ENCODE assay signal across 9 cellular contexts in the genomic region with DNA sequence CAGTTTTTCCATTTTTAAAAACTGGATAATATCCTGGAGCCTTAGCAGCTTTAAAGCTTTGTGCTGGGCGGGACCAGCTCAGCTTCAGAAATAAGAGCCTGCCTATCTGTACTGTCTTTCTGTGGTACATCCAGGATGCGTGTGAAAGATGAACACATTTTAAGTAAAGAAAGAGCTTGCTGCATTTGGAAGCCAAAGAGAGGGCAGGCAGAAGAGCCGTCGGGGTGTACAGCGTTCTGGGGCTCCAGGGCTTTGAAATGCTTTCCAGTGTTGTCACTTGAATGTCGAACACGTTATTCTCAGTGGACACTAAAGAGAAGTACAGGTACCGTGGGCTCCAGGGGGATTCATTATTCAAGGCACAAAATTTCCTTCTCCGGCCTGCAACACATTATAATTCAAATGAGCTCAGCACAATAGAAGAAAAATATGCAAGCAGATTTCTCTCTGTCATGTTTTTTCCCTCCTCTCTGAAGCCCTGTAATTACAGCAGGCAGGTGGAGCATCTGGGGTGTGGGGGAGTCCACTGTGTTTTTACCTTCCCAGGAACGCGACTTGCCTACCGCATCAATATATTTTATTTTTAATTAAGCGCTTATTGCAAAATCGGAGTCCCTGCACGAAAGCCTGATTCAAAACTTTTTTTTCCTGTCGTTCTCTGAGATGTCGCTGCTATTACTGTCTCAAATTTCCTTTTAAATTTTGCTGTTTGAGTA.
DNase-seq lines count a peak whose midpoint lies in the region; ATAC-seq, FAIRE-seq and TF ChIP-seq lines count a peak whose summit lies in the region.
"Had no signal": no experiment of that assay in that cellular context is flagged by ENCODE, and none has a peak within 500 bp of the region (broad histone marks: within the 10 kb centered on the region; RNA-seq: fewer than 3 reads in every experiment).

No MANE protein-coding gene starts in this region.

- H3K36me3 ChIP-seq in endothelial cell of umbilical vein (ENCODE audit: control insufficient read depth in 2 of 2, extremely low read depth in 1 of 2, insufficient read depth in 2 of 2, low read length in 2 of 2), result no peaks in the 10 kb centered on the region

- dilution Hi-C loops in endothelial cell of umbilical vein (cut with MboI; ENCODE audit: extremely low pct_ligation_motif_present, low sequenced_read_pairs), result no loop called here

- H3K27ac ChIP-seq in endothelial cell of umbilical vein (ENCODE audit: insufficient read depth, low read depth, low read length), result no peak overlapping the region
- H3K27ac ChIP-seq: SK-N-MC had no signal

- H3K79me2 ChIP-seq in endothelial cell of umbilical vein (ENCODE audit: control insufficient read depth, insufficient read depth, low read length), result no peaks in the 10 kb centered on the region

- no peaks in the 10 kb centered on the region for H3K27me3 ChIP-seq in endothelial cell of umbilical vein (ENCODE audit: control insufficient read depth in 2 of 2, insufficient read depth in 2 of 2, low read length in 2 of 2)

- H3K9me3 Mint-ChIP-seq in stimulated activated naive CD8-positive, alpha-beta T cell treated with anti-CD3 and anti-CD28 coated beads, Interleukin-15, Interleukin-2, amounts not matched to agents 100 ng/mL and 50 ng/mL, for 24 hours, result no peaks in the 10 kb centered on the region
- H3K9me3 Mint-ChIP-seq in natural killer cell, result no peaks in the 10 kb centered on the region

- H3K36me3 Mint-ChIP-seq in stimulated activated naive CD8-positive, alpha-beta T cell treated with anti-CD3 and anti-CD28 coated beads, Interleukin-15, Interleukin-2, amounts not matched to agents 100 ng/mL and 50 ng/mL, for 24 hours (ENCODE audit: low read depth), result no peaks in the 10 kb centered on the region
- H3K36me3 Mint-ChIP-seq in natural killer cell, result no peaks in the 10 kb centered on the region

- H3K9me3 ChIP-seq in endothelial cell of umbilical vein (replicated peaks; ENCODE audit: control insufficient read depth, insufficient read depth, low read length), result no peaks in the 10 kb centered on the region

- peaks cover 10% of the 10 kb centered on the region for H3K4me1 ChIP-seq in endothelial cell of umbilical vein (ENCODE audit: control insufficient read depth, extremely low read depth, insufficient read depth, low read length)

- peaks cover 50% of the 10 kb centered on the region for H3K27me3 Mint-ChIP-seq in stimulated activated naive CD8-positive, alpha-beta T cell treated with anti-CD3 and anti-CD28 coated beads, Interleukin-15, Interleukin-2, amounts not matched to agents 100 ng/mL and 50 ng/mL, for 24 hours
- H3K27me3 Mint-ChIP-seq in natural killer cell (ENCODE audit: low read depth in 2 of 2), result peaks cover 39 to 53% of the 10 kb centered on the region in 2 donors

- peaks cover 9% of the 10 kb centered on the region for H3K4me1 Mint-ChIP-seq in stimulated activated naive CD8-positive, alpha-beta T cell treated with anti-CD3 and anti-CD28 coated beads, Interleukin-15, Interleukin-2, amounts not matched to agents 100 ng/mL and 50 ng/mL, for 24 hours (ENCODE audit: low read depth)
- peaks cover 0 to 19% of the 10 kb centered on the region in 2 donors for H3K4me1 Mint-ChIP-seq in natural killer cell

- peak overlapping the region; percentile 90 for H3K4me2 ChIP-seq in endothelial cell of umbilical vein (ENCODE audit: insufficient read depth, low read length)

- ATAC-seq in stimulated activated naive CD8-positive, alpha-beta T cell treated with anti-CD3 and anti-CD28 coated beads, Interleukin-15, Interleukin-2, amounts not matched to agents 100 U/mL and 50 U/mL, for 24 hours, result no peak
- ATAC-seq in natural killer cell (no peak), HG03108 (IDR thresholded peaks at IDR 0.05; ENCODE audit: unreplicated experiment) (no peak)

- peak; percentile 40 for FAIRE-seq in endothelial cell of umbilical vein (lab: Jason Lieb, UNC)

- H3K9me1 ChIP-seq in endothelial cell of umbilical vein (replicated peaks; ENCODE audit: control insufficient read depth, extremely low read depth, insufficient read depth, low read length), result no peaks in the 10 kb centered on the region

- POLR2A ChIA-PET in endothelial cell of umbilical vein (lab: Charles Lee), result no interaction called here
- POLR2A ChIA-PET in HEK293T (lab: Yijun Ruan, JAX), result no interaction called here

- H3K27ac Mint-ChIP-seq in stimulated activated naive CD8-positive, alpha-beta T cell treated with anti-CD3 and anti-CD28 coated beads, Interleukin-15, Interleukin-2, amounts not matched to agents 100 ng/mL and 50 ng/mL, for 24 hours, result no peak overlapping the region
- peak overlapping the region in 1 of 2 donors; percentile 48 for H3K27ac Mint-ChIP-seq in natural killer cell

- H2AFZ ChIP-seq in endothelial cell of umbilical vein (ENCODE audit: low read depth, low read length), result peak overlapping the region; percentile 98

- no TSS peak for BruUV-seq in endothelial cell of umbilical vein (replicated peaks; lab: Mats Ljungman, UMichigan)

- CTCF ChIA-PET in endothelial cell of umbilical vein (lab: Charles Lee) (interaction anchor here (0.6 to 2.1 kb wide), 4 partner anchors 11 to 460 kb away, joined by 3 to 6 read pairs (median 3); no protein-coding TSS in a partner anchor), HEK293T (lab: Yijun Ruan, JAX) (no interaction called here)

- TF ChIP-seq CTCF in endothelial cell of umbilical vein (IDR thresholded peaks at IDR 0.05; ENCODE audit: extremely low read depth in 1 of 2, insufficient read depth in 1 of 2, low read depth in 1 of 2, low read length in 2 of 2) (no peak), natural killer cell (IDR thresholded peaks at IDR 0.05) (no peak)

- peak overlapping the region; percentile 26 for H3K4me3 Mint-ChIP-seq in stimulated activated naive CD8-positive, alpha-beta T cell treated with anti-CD3 and anti-CD28 coated beads, Interleukin-15, Interleukin-2, amounts not matched to agents 100 ng/mL and 50 ng/mL, for 24 hours
- peak overlapping the region; percentile 78 for H3K4me3 Mint-ChIP-seq in natural killer cell

- TF ChIP-seq POLR2A in endothelial cell of umbilical vein (IDR thresholded peaks at IDR 0.05; ENCODE audit: low read depth, low read length), result no peak

- intact Hi-C loops in endothelial cell of umbilical vein (cut with micrococcal nuclease) (loop anchor here (1.0 to 5.0 kb wide), 3 partner anchors 257 to 463 kb away; a partner anchor contains a TSS), natural killer cell (cut with micrococcal nuclease) (no loop called here)

- peak overlapping the region; percentile 81 for H3K9ac ChIP-seq in endothelial cell of umbilical vein (replicated peaks; ENCODE audit: extremely low read depth, insufficient read depth, low read length)

- no peak for DNase-seq in stimulated activated naive CD8-positive, alpha-beta T cell treated with anti-CD3 and anti-CD28 coated beads, Interleukin-15, Interleukin-2, amounts not matched to agents 100 U/mL and 50 U/mL, for 24 hours
- no peak for DNase-seq in endothelial cell of umbilical vein (ENCODE audit: low read depth, low spot score)
- no peak for DNase-seq in natural killer cell
- no peak for DNase-seq in HEK293T (ENCODE audit: extremely low spot score)
- no peak for DNase-seq in NCI-H1092 treated with DMSO at 0.1 percent for 48 hours (lab: John Stamatoyannopoulos, UW)
- no peak for DNase-seq in DMS 273 (lab: John Stamatoyannopoulos, UW; ENCODE audit: unreplicated experiment)

- H4K20me1 ChIP-seq in endothelial cell of umbilical vein (replicated peaks; ENCODE audit: control insufficient read depth, extremely low read depth, insufficient read depth, low read length), result no peaks in the 10 kb centered on the region

- H3K4me3 ChIP-seq in endothelial cell of umbilical vein (replicated peaks in 1 of 3; ENCODE audit: insufficient read depth in 1 of 3, low read depth in 1 of 3, low read length in 3 of 3), result peak overlapping the region; percentile 58 to 72 (median 71)
- H3K4me3 ChIP-seq: SK-N-MC had no signal

TF ChIP-seq in endothelial cell of umbilical vein, 7 proteins besides CTCF, POLR2A, EP300 and RAD21:
- no peak for TF ChIP-seq MYC (IDR thresholded peaks at IDR 0.05; ENCODE audit: low read depth, low read length)

TF ChIP-seq in HEK293T, 16 proteins besides CTCF, POLR2A, EP300 and RAD21:
- TF ChIP-seq FOXA1 (IDR thresholded peaks at IDR 0.05) (no peak), NFRKB (IDR thresholded peaks at IDR 0.05) (no peak)
- TF ChIP-seq, protein P1, sequence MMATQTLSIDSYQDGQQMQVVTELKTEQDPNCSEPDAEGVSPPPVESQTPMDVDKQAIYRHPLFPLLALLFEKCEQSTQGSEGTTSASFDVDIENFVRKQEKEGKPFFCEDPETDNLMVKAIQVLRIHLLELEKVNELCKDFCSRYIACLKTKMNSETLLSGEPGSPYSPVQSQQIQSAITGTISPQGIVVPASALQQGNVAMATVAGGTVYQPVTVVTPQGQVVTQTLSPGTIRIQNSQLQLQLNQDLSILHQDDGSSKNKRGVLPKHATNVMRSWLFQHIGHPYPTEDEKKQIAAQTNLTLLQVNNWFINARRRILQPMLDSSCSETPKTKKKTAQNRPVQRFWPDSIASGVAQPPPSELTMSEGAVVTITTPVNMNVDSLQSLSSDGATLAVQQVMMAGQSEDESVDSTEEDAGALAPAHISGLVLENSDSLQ (IDR thresholded peaks at IDR 0.05), result no peak
